ENCODE assay signal across 7 cellular contexts in the genomic region with DNA sequence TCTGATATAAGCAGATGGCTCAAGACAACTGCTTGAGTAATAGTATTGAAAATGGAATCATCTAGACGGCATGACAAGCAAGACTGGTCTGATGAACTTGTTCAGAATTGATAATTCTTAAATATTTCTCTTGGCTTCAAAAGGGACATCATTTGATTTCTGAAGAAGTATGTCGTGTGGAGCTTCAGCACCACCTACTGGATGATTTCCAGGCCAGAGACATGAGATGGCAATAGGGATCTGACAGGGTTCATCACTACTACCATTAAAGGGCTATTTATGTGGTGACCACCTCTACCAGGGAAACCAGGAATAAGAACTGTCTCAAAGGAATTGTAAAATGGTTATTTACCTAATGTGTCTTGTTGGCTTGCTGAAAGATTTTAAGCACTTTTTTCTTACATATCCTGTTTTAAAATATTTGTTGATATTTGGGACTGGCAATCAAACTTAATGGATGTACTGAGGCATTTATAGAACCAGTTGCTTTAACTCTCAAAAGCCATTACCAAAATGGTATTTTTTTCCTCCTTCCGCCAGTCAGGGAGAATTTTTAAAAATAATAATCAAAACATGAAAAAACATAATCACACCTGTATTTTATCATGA.
DNase-seq lines count a peak whose midpoint lies in the region; ATAC-seq, FAIRE-seq and TF ChIP-seq lines count a peak whose summit lies in the region.

No MANE protein-coding gene starts in this region.

- intact Hi-C loops in head of caudate nucleus (cut with DNase I), result loop anchor here (5.0 to 10.0 kb wide), 2 partner anchors 100 to 352 kb away; a partner anchor contains a TSS
- intact Hi-C loops in psoas muscle (cut with DNase I), result loop anchor here (2.0 to 5.0 kb wide), 3 partner anchors 102 to 358 kb away; a partner anchor contains a TSS

- H3K4me3 ChIP-seq in RWPE2 (ENCODE audit: severe bottlenecking), result no peak overlapping the region
- no peak overlapping the region for H3K4me3 ChIP-seq in psoas muscle

- H3K27ac ChIP-seq in RWPE2 (ENCODE audit: poor library complexity, severe bottlenecking) (no peak overlapping the region), psoas muscle (no peak overlapping the region)

- H3K4me1 ChIP-seq in RWPE2 (ENCODE audit: insufficient read depth, poor library complexity, severe bottlenecking), result peaks cover 2% of the 10 kb centered on the region
- H3K4me1 ChIP-seq in psoas muscle, result no peaks in the 10 kb centered on the region

- FAIRE-seq in HTR-8/SVneo (lab: Jason Lieb, UNC), result no peak

- 39 to 48% (median 40%) methylated on average over 3 of the region's 3 CpGs for WGBS in psoas muscle, 3 donors

- H3K27me3 ChIP-seq in RWPE2 (ENCODE audit: insufficient read depth, poor library complexity, severe bottlenecking), result no peaks in the 10 kb centered on the region
- H3K27me3 ChIP-seq in psoas muscle (ENCODE audit: insufficient read depth in 3 of 3, low read length in 2 of 3), result no peaks in the 10 kb centered on the region

- TF ChIP-seq CTCF in GM10266 (IDR thresholded peaks at IDR 0.05; ENCODE audit: control insufficient read depth, insufficient read depth, low read depth, missing control alignments) (peak; percentile 74), RWPE2 (IDR thresholded peaks at IDR 0.05; ENCODE audit: poor library complexity, severe bottlenecking) (peak; percentile 98), psoas muscle (IDR thresholded peaks at IDR 0.05) (peak; percentile 79)

- ATAC-seq in RWPE2 (ENCODE audit: low read depth) (peak; percentile 82), psoas muscle (peak in 2 of 4 donors; percentile 47 to 71), GM21447 (IDR thresholded peaks at IDR 0.05; ENCODE audit: unreplicated experiment) (no peak)

- H3K36me3 ChIP-seq in RWPE2 (ENCODE audit: low read depth) (peaks cover 68% of the 10 kb centered on the region), psoas muscle (ENCODE audit: insufficient read depth in 1 of 2, low read depth in 1 of 2) (peaks cover 0 to 18% of the 10 kb centered on the region in 2 donors)

- H3K9me3 ChIP-seq in RWPE2 (ENCODE audit: severe bottlenecking) (no peaks in the 10 kb centered on the region), psoas muscle (no peaks in the 10 kb centered on the region)

- peak; percentile 40 for DNase-seq in GM10266 (ENCODE audit: extremely low spot score)
- peak; percentile 21 for DNase-seq in HTR-8/SVneo (ENCODE audit: insufficient read length, low spot score)
- no peak for DNase-seq in RWPE2 (ENCODE audit: low spot score)
- DNase-seq in activated naive CD4-positive, alpha-beta T cell treated with Interleukin-2 at 50 U/mL for 16 hours, result peak; percentile 53
- DNase-seq in head of caudate nucleus, result peak in 41 of 42 donors; percentile 16 to 91 (median 74)
- DNase-seq in psoas muscle, result peak; percentile 29 to 45
